1 cellular context compared by ENCODE assay signal in genomic region chr10:79082035-79082373, GRCh38.
TF ChIP-seq lines count a peak whose summit lies in the region.

No MANE protein-coding gene starts in this region.

TF ChIP-seq in SK-N-SH, 30 proteins besides CTCF, POLR2A, EP300 and RAD21 (continued from another document):
- TF ChIP-seq IRF3 (IDR thresholded peaks at IDR 0.05; ENCODE audit: low read depth, low read length) (no peak), ZBTB33 (IDR thresholded peaks at IDR 0.05; ENCODE audit: borderline replicate concordance, low read depth) (no peak), MXI1 (IDR thresholded peaks at IDR 0.05; ENCODE audit: low read depth, low read length) (no peak), EZH2phosphoT487 (IDR thresholded peaks at IDR 0.05; ENCODE audit: borderline replicate concordance, low read depth) (no peak), TCF12 (IDR thresholded peaks at IDR 0.05) (no peak), USF2 (IDR thresholded peaks at IDR 0.05; ENCODE audit: borderline replicate concordance, low read depth, low read length) (no peak)
